Comparison of ENCODE assay signal across 19 cellular contexts in genomic region chr5:145922059-145922458, GRCh38. TPM values are rescaled to one million over a fixed set of nuclear protein-coding genes. Genes with fewer than 3 reads are reported as not detected.
DNase-seq lines count a peak whose midpoint lies in the region; ATAC-seq and TF ChIP-seq lines count a peak whose summit lies in the region.
"Had no signal": no experiment of that assay in that cellular context is flagged by ENCODE, and none has a peak within 500 bp of the region (broad histone marks: within the 10 kb centered on the region; RNA-seq: fewer than 3 reads in every experiment).

No MANE protein-coding gene starts in this region.

- H3K4me1 ChIP-seq in Caco-2: peaks cover 30% of the 10 kb centered on the region
- peaks cover 14% of the 10 kb centered on the region for H3K4me1 ChIP-seq in IMR-90 (ENCODE audit: control insufficient read depth, insufficient read depth, low read length)
- H3K4me1 ChIP-seq: BLaER1 had no signal

- H2AK5ac ChIP-seq in IMR-90 (ENCODE audit: low read depth, low read length): no peak overlapping the region

- BruUV-seq in Caco-2 (replicated peaks; lab: Mats Ljungman, UMichigan) (no TSS peak), IMR-90 (replicated peaks; lab: Mats Ljungman, UMichigan) (no TSS peak)

- no peaks in the 10 kb centered on the region for H3K36me3 Mint-ChIP-seq in Caco-2 (ENCODE audit: insufficient read depth, unreplicated experiment)
- H3K36me3 Mint-ChIP-seq: CD8-positive, alpha-beta T cell had no signal

- intact Hi-C loops in Caco-2 (cut with micrococcal nuclease; ENCODE audit: unreplicated experiment) (no loop called here), IMR-90 (cut with micrococcal nuclease) (no loop called here)

- H3K36me3 ChIP-seq in Caco-2 (ENCODE audit: control insufficient read depth, insufficient read depth, low read length) (no peaks in the 10 kb centered on the region), IMR-90 (ENCODE audit: control insufficient read depth, insufficient read depth, low read length) (no peaks in the 10 kb centered on the region)
- H3K36me3 ChIP-seq: BLaER1 had no signal

- H4K91ac ChIP-seq in IMR-90 (ENCODE audit: insufficient read depth, low read depth, low read length): no peak overlapping the region

- H3K9me3 ChIP-seq in Caco-2: 0 out of 2 replicates have a peak, but pooled peaks cover 3% of the 10 kb centered on the region
- no peaks in the 10 kb centered on the region for H3K9me3 ChIP-seq in IMR-90 (ENCODE audit: control insufficient read depth, insufficient read depth, low read length)
- H3K9me3 ChIP-seq: BLaER1 had no signal

- CTCF ChIA-PET in Caco-2 (lab: Charles Lee) (no interaction called here), IMR-90 (lab: Yijun Ruan, JAX) (no interaction called here)

- WGBS in IMR-90 (ENCODE audit: extremely low coverage in 2 of 2, insufficient read length in 1 of 2), 2 experiments: 100% methylated on average over 1 of the region's 2 CpGs; no CpG with 5 or more reads in 1 of the 2 experiments

- H3K4me2 ChIP-seq in IMR-90 (ENCODE audit: low read depth, low read length): no peak overlapping the region
- H3K4me2 ChIP-seq: BLaER1 had no signal

- TF ChIP-seq RAD21 in IMR-90 (IDR thresholded peaks at IDR 0.05; ENCODE audit: low read length): no peak

- TF ChIP-seq CTCF in Caco-2 (IDR thresholded peaks at IDR 0.05; ENCODE audit: insufficient read depth in 1 of 2, low read depth in 1 of 2, low read length in 1 of 2, severe bottlenecking in 1 of 2, unreplicated experiment in 1 of 2) (no peak), IMR-90 (conservative IDR thresholded peaks at IDR 0.05; ENCODE audit: low read depth, low read length) (no peak), epithelial cell of esophagus (IDR thresholded peaks at IDR 0.05; ENCODE audit: insufficient read depth, low read depth, low read length, missing control alignments) (no peak)

- H3K27me3 ChIP-seq in Caco-2 (replicated peaks; ENCODE audit: control insufficient read depth, insufficient read depth, low read length) (no peaks in the 10 kb centered on the region), IMR-90 (ENCODE audit: control insufficient read depth, insufficient read depth, low read length) (no peaks in the 10 kb centered on the region)
- H3K27me3 ChIP-seq: BLaER1 had no signal

- H2AFZ ChIP-seq in IMR-90 (replicated peaks; ENCODE audit: low read length, poor library complexity): no peak overlapping the region
- H2AFZ ChIP-seq: GM23248 had no signal

- no peak overlapping the region for H3K56ac ChIP-seq in IMR-90 (ENCODE audit: extremely low read depth, insufficient read depth, low read length)

- no peak overlapping the region for H2BK5ac ChIP-seq in IMR-90 (ENCODE audit: low read depth, low read length, poor library complexity, severe bottlenecking)

- H3K14ac ChIP-seq in IMR-90 (replicated peaks; ENCODE audit: low read depth, low read length): no peak overlapping the region

- no peak overlapping the region for H4K5ac ChIP-seq in IMR-90 (ENCODE audit: low read depth, low read length)

- ATAC-seq in IMR-90 (ENCODE audit: low read depth) (no peak), left lobe of liver (peak; percentile 34), GM21390 (IDR thresholded peaks at IDR 0.05; ENCODE audit: unreplicated experiment) (no peak)
- ATAC-seq: CD8-positive, alpha-beta T cell; K562 had no signal

- no peak overlapping the region for H3K27ac ChIP-seq in IMR-90 (ENCODE audit: insufficient read depth, low read length)
- H3K27ac ChIP-seq: BLaER1, GM23248 had no signal

- H3K9me1 ChIP-seq in IMR-90 (ENCODE audit: insufficient read depth, low read length): peaks cover 3% of the 10 kb centered on the region; the same call in 1 of the 2 replicates

- H3K4me1 Mint-ChIP-seq in Caco-2 (ENCODE audit: low read depth, unreplicated experiment): peaks cover 31% of the 10 kb centered on the region

- H3K4me3 ChIP-seq in Caco-2 (ENCODE audit: low read depth, low read length): no peak overlapping the region
- H3K4me3 ChIP-seq in IMR-90 (ENCODE audit: insufficient read depth, low read depth, low read length): no peak overlapping the region
- no peak overlapping the region for H3K4me3 ChIP-seq in epithelial cell of esophagus (ENCODE audit: low read length)
- H3K4me3 ChIP-seq: BLaER1, GM23248, K562 had no signal

- no peak overlapping the region; the same call in 1 of the 2 replicates for H3K18ac ChIP-seq in IMR-90 (ENCODE audit: low read depth, low read length)

- no peak for TF ChIP-seq POLR2A in IMR-90 (IDR thresholded peaks at IDR 0.05; ENCODE audit: low read depth, low read length)

- dilution Hi-C loops in IMR-90 (cut with HindIII; ENCODE audit: low sequenced_read_pairs, unreplicated experiment): no loop called here

- no peak overlapping the region for H3K23ac ChIP-seq in IMR-90 (ENCODE audit: low read depth, low read length)

- H3K4me3 Mint-ChIP-seq in Caco-2 (ENCODE audit: unreplicated experiment): no peak overlapping the region
- H3K4me3 Mint-ChIP-seq: CD8-positive, alpha-beta T cell had no signal

- no peak overlapping the region for H2BK20ac ChIP-seq in IMR-90 (ENCODE audit: low read depth, low read length)

- H3K4ac ChIP-seq in IMR-90 (ENCODE audit: low read depth, low read length): no peak overlapping the region; the same call in 1 of the 2 replicates

- H2BK120ac ChIP-seq in IMR-90 (ENCODE audit: low read depth, low read length): no peak overlapping the region

- POLR2A ChIA-PET in Caco-2 (lab: Charles Lee): no interaction called here
- POLR2A ChIA-PET in IMR-90 (lab: Charles Lee; ENCODE audit: unreplicated experiment): no interaction called here

- no peaks in the 10 kb centered on the region for H4K20me1 ChIP-seq in IMR-90 (ENCODE audit: insufficient read depth, low read length)
- H4K20me1 ChIP-seq: BLaER1 had no signal

- H3K27me3 Mint-ChIP-seq in Caco-2 (ENCODE audit: insufficient read depth, unreplicated experiment): no peaks in the 10 kb centered on the region

- in situ Hi-C loops in IMR-90 (cut with MboI; ENCODE audit: low sequenced_read_pairs): no loop called here

- H4K8ac ChIP-seq in IMR-90 (ENCODE audit: low read depth in 2 of 2, low read length in 2 of 2): no peak overlapping the region

- H3K9ac ChIP-seq in IMR-90 (ENCODE audit: low read depth, low read length): no peak overlapping the region
- H3K9ac ChIP-seq: BLaER1, GM23248 had no signal

- peak overlapping the region; percentile 38 for H3K27ac Mint-ChIP-seq in Caco-2 (ENCODE audit: unreplicated experiment)
- H3K27ac Mint-ChIP-seq: CD8-positive, alpha-beta T cell had no signal

- H3K9me3 Mint-ChIP-seq in Caco-2 (ENCODE audit: unreplicated experiment): no peaks in the 10 kb centered on the region
- H3K9me3 Mint-ChIP-seq: CD8-positive, alpha-beta T cell had no signal

- peak overlapping the region; percentile 35; the same call in 1 of the 3 replicates for H2BK15ac ChIP-seq in IMR-90 (ENCODE audit: low read depth, low read length)

- H3K79me1 ChIP-seq in IMR-90 (ENCODE audit: low read depth in 1 of 2, low read length in 2 of 2): no peaks in the 10 kb centered on the region

- DNase-seq in Caco-2 (no peak), IMR-90 (no peak), epithelial cell of esophagus (ENCODE audit: low read depth) (peak; percentile 68), left lobe of liver (ENCODE audit: low spot score) (no peak), COLO668 (lab: John Stamatoyannopoulos, UW; ENCODE audit: unreplicated experiment) (no peak)
- no peak for DNase-seq in stimulated activated CD4-positive, alpha-beta T cell treated with anti-CD3 and anti-CD28 coated beads, Interleukin-2, amount 100 ng/mL, for 24 hours
- DNase-seq: CD8-positive, alpha-beta T cell; DMS79 treated with DMSO at 0.1 percent for 48 hours; GM23248; HCEC 1CT; NCI-H1105 treated with DMSO at 0.1 percent for 48 hours; NCI-H1694; NCI-H510A; NCI-H748 treated with DMSO at 0.1 percent for 48 hours; NK-92 treated with Interleukin-12 subunit alpha and Interleukin-12 subunit beta, amount 100 ng/mL, for 24 hours had no signal

- H2AK9ac ChIP-seq in IMR-90 (replicated peaks; ENCODE audit: low read depth, low read length, poor library complexity): peak overlapping the region; percentile 66

TF ChIP-seq in IMR-90, 13 proteins besides CTCF, POLR2A, EP300 and RAD21 (continues in another document):
- TF ChIP-seq MXI1 (IDR thresholded peaks at IDR 0.05; ENCODE audit: borderline replicate concordance, low read depth, low read length) (no peak), ELK1 (IDR thresholded peaks at IDR 0.05; ENCODE audit: borderline replicate concordance, low read depth, low read length) (no peak), RCOR1 (IDR thresholded peaks at IDR 0.05; ENCODE audit: insufficient replicate concordance, low read length) (no peak), RFX5 (IDR thresholded peaks at IDR 0.05; ENCODE audit: low read depth, low read length) (no peak), CHD1 (IDR thresholded peaks at IDR 0.05; ENCODE audit: low read depth, low read length) (no peak), NFE2L2 (IDR thresholded peaks at IDR 0.05; ENCODE audit: low read depth, low read length) (no peak), SMC3 (IDR thresholded peaks at IDR 0.05; ENCODE audit: low read depth, low read length) (no peak), CEBPB (IDR thresholded peaks at IDR 0.05; ENCODE audit: low read depth, low read length) (no peak), MAZ (IDR thresholded peaks at IDR 0.05; ENCODE audit: borderline replicate concordance, low read depth, low read length) (no peak), BHLHE40 (IDR thresholded peaks at IDR 0.05; ENCODE audit: low read depth, low read length) (no peak)

RNA-seq across cellular contexts. Expression of gene SH3RF2, which starts 14.3 kb away (rescaled TPM):
- 49.4 and 55.0 TPM in 2 replicates for total RNA-seq in Caco-2 (2022)
- 1.1 and 1.3 TPM in 2 replicates for total RNA-seq in IMR-90 (2012; rRNA removed)
- 1.3 and 1.7 TPM in 2 replicates for polyA plus RNA-seq in IMR-90 (2012; rRNA removed)
- 0.49 and 0.74 TPM in 2 replicates for polyA plus RNA-seq in IMR-90 (2012; cell fraction: cytosol; rRNA removed)
- polyA plus RNA-seq in IMR-90 (2012; cell fraction: nucleus; rRNA removed; ENCODE audit: low replicate concordance): 4.1 and 4.6 TPM in 2 replicates
- total RNA-seq in left lobe of liver: 18.0 TPM
- total RNA-seq: CD8-positive, alpha-beta T cell; GM23248; K562 had no signal

RNA-seq across cellular contexts. Expression of gene GRXCR2, which starts 49.2 kb away (rescaled TPM):
- 0.16 TPM in 1 of 2 replicates, not detected in the other for total RNA-seq in Caco-2 (2022)
- total RNA-seq in IMR-90 (2012; rRNA removed): not detected in 2 replicates
- not detected in 2 replicates for polyA plus RNA-seq in IMR-90 (2012; rRNA removed)
- not detected in 2 replicates for polyA plus RNA-seq in IMR-90 (2012; cell fraction: cytosol; rRNA removed)
- not detected in 2 replicates for polyA plus RNA-seq in IMR-90 (2012; cell fraction: nucleus; rRNA removed; ENCODE audit: low replicate concordance)
- not detected for total RNA-seq in left lobe of liver
- total RNA-seq: A673; CD8-positive, alpha-beta T cell; GM23248; K562 had no signal
- polyA plus RNA-seq: GM23248, K562 had no signal
